Comparison of ENCODE assay signal across 9 cellular contexts in genomic region chr1:202959276-202959620, GRCh38. TPM values are rescaled to one million over a fixed set of nuclear protein-coding genes. Genes with fewer than 3 reads are reported as not detected.
DNase-seq lines count a peak whose midpoint lies in the region; ATAC-seq, FAIRE-seq and TF ChIP-seq lines count a peak whose summit lies in the region.
"Had no signal": no experiment of that assay in that cellular context is flagged by ENCODE, and none has a peak within 500 bp of the region (broad histone marks: within the 10 kb centered on the region; RNA-seq: fewer than 3 reads in every experiment).

No MANE protein-coding gene starts in this region.

- peaks cover 0 to 48% (median 19%) of the 10 kb centered on the region in 9 donors for H3K36me3 ChIP-seq in heart right ventricle
- peaks cover 27% of the 10 kb centered on the region for H3K36me3 ChIP-seq in right atrium auricular region
- H3K36me3 ChIP-seq in OCI-LY1 (ENCODE audit: insufficient read depth, low read length): peaks cover 23% of the 10 kb centered on the region

- no peaks in the 10 kb centered on the region for H3K9me2 ChIP-seq in OCI-LY1 (ENCODE audit: low read depth, low read length)

- H2AFZ ChIP-seq in OCI-LY1 (ENCODE audit: low read length): no peak overlapping the region

- H4K20me1 ChIP-seq in OCI-LY1 (ENCODE audit: insufficient read depth, low read length): no peaks in the 10 kb centered on the region

- whole genome bisulfite sequencing in heart right ventricle, 2 donors: 58 to 65% methylated on average over 1 of the region's 1 CpG

- no peak overlapping the region; the same call in 1 of the 2 replicates for H3K9ac ChIP-seq in OCI-LY1 (ENCODE audit: low read length)

- no peak overlapping the region for H3K4me2 ChIP-seq in OCI-LY1 (ENCODE audit: low read length)

- H3K79me2 ChIP-seq in OCI-LY1 (ENCODE audit: insufficient read depth, low read length): peaks cover 29% of the 10 kb centered on the region

- TF ChIP-seq CTCF in heart right ventricle (IDR thresholded peaks at IDR 0.05): no peak
- no peak for TF ChIP-seq CTCF in right atrium auricular region (IDR thresholded peaks at IDR 0.05)
- TF ChIP-seq CTCF in OCI-LY1 (IDR thresholded peaks at IDR 0.05; ENCODE audit: low read length): no peak

- no peak for FAIRE-seq in urothelium cell line (lab: Jason Lieb, UNC)

- ATAC-seq in heart right ventricle (no peak), GM19467 (IDR thresholded peaks at IDR 0.05; ENCODE audit: unreplicated experiment) (no peak), HG03520 (IDR thresholded peaks at IDR 0.05; ENCODE audit: unreplicated experiment) (no peak)

- H3K9me3 ChIP-seq in heart right ventricle (no peaks in the 10 kb centered on the region), right atrium auricular region (no peaks in the 10 kb centered on the region), OCI-LY1 (ENCODE audit: low read length) (no peaks in the 10 kb centered on the region)

- H3K4me3 ChIP-seq in heart right ventricle: no peak overlapping the region
- H3K4me3 ChIP-seq in right atrium auricular region: no peak overlapping the region
- H3K4me3 ChIP-seq in OCI-LY1 (ENCODE audit: low read depth, low read length, poor library complexity, severe bottlenecking): no peak overlapping the region

- H3K4me1 ChIP-seq in heart right ventricle (peaks cover 4 to 73% (median 47%) of the 10 kb centered on the region in 9 donors), right atrium auricular region (peaks cover 0 to 46% of the 10 kb centered on the region in 2 donors), OCI-LY1 (ENCODE audit: insufficient read depth, low read length, severe bottlenecking) (peaks cover 25% of the 10 kb centered on the region)

- no peaks in the 10 kb centered on the region for H3K27me3 ChIP-seq in heart right ventricle
- H3K27me3 ChIP-seq in right atrium auricular region: no peaks in the 10 kb centered on the region
- H3K27me3 ChIP-seq in OCI-LY1 (ENCODE audit: insufficient read depth, low read length): no peaks in the 10 kb centered on the region

- H3F3A ChIP-seq in OCI-LY1 (ENCODE audit: insufficient read depth, low read length): no peaks in the 10 kb centered on the region

- H3K27ac ChIP-seq in heart right ventricle (peak overlapping the region in 8 of 10 donors; percentile 87 to 97 (median 92)), right atrium auricular region (peak overlapping the region in 1 of 2 donors; percentile 98), OCI-LY1 (ENCODE audit: low read depth, low read length, poor library complexity, severe bottlenecking) (peak overlapping the region; percentile 24)

- DNase-seq in heart right ventricle (no peak), right atrium auricular region (ENCODE audit: low spot score) (no peak), fibroblast of gingiva (ENCODE audit: low read depth) (peak; percentile 60), urothelium cell line (ENCODE audit: low spot score) (peak; percentile 40), COR-L47 (lab: John Stamatoyannopoulos, UW) (no peak)
- DNase-seq: DMS79 had no signal

- intact Hi-C loops in heart right ventricle (cut with DNase I): loop anchor here in 1 of 10 donors (10.0 kb wide), 1 partner anchor 46 kb away; the partner anchor contains the start of gene TMEM183A

RNA-seq across cellular contexts. Expression of gene ADIPOR1, which starts 1.1 kb away (rescaled TPM):
- 100 to 1,000 TPM in 3 of 10 donors, 10 to 100 TPM in 7; 79.7 to 117 (median 95.0) TPM for total RNA-seq in heart right ventricle
- polyA plus RNA-seq in heart right ventricle: 100 to 1,000 TPM in 1 of 2 donors, 10 to 100 TPM in 1; 56.3 to 116 TPM
- 100 to 1,000 TPM; 124 to 141 TPM for total RNA-seq in right atrium auricular region

RNA-seq across cellular contexts. Expression of gene CYB5R1, which starts 7.8 kb away (rescaled TPM):
- 100 to 1,000 TPM in 9 of 10 donors, 10 to 100 TPM in 1; 93.2 to 333 (median 223) TPM for total RNA-seq in heart right ventricle
- polyA plus RNA-seq in heart right ventricle: 100 to 1,000 TPM; 119 to 263 TPM
- 100 to 1,000 TPM in 1 of 2 donors, 10 to 100 TPM in 1; 85.9 to 104 TPM for total RNA-seq in right atrium auricular region

RNA-seq across cellular contexts. Expression of gene KLHL12, which starts 32.2 kb away (rescaled TPM):
- total RNA-seq in heart right ventricle (10 to 100 TPM; 15.1 to 31.5 (median 22.7) TPM), right atrium auricular region (10 to 100 TPM; 13.9 to 18.4 TPM)
- 10 to 100 TPM in 1 of 2 donors, 1 to 10 TPM in 1; 9.8 to 10.6 TPM for polyA plus RNA-seq in heart right ventricle

RNA-seq across cellular contexts. Expression of gene TMEM183A, which starts 47.9 kb away (rescaled TPM):
- total RNA-seq in heart right ventricle (10 to 100 TPM; 18.2 to 34.2 (median 21.1) TPM), right atrium auricular region (10 to 100 TPM; 29.6 to 39.1 TPM)
- 10 to 100 TPM; 11.5 to 38.1 TPM for polyA plus RNA-seq in heart right ventricle

Comparison
In these comparisons a context has a peak if more than half of its experiments do, and no peak if none do; other contexts are left out.
1. DNase-seq: peak in fibroblast of gingiva (single experiment) and urothelium cell line (single experiment); none in heart right ventricle (0 of 2), right atrium auricular region (single experiment) and COR-L47 (single experiment).